Comparison of ENCODE assay signal across 8 cellular contexts in genomic region chr17:17819561-17819995, GRCh38. TPM values are rescaled to one million over a fixed set of nuclear protein-coding genes. Genes with fewer than 3 reads are reported as not detected.
DNase-seq lines count a peak whose midpoint lies in the region; ATAC-seq and TF ChIP-seq lines count a peak whose summit lies in the region.

No MANE protein-coding gene starts in this region.

- no peaks in the 10 kb centered on the region for H3K9me2 ChIP-seq in GM23338 (ENCODE audit: insufficient read depth)

- no peak overlapping the region for H3K4me2 ChIP-seq in GM23338
- H3K4me2 ChIP-seq in smooth muscle cell: no peak overlapping the region

- H3K9ac ChIP-seq in NT2/D1 (ENCODE audit: insufficient read length, low read depth) (peak overlapping the region; percentile 17), smooth muscle cell (ENCODE audit: low read depth) (no peak overlapping the region)

- H3K4me1 Mint-ChIP-seq in GM23338: peaks cover 61% of the 10 kb centered on the region
- peaks cover 58% of the 10 kb centered on the region for H3K4me1 Mint-ChIP-seq in activated T-cell treated with anti-CD3 and anti-CD28 coated beads, Interleukin-2, amount 50 U/mL, for 72 hours (ENCODE audit: low read depth)

- no peaks in the 10 kb centered on the region; the same call in 2 of the 3 replicates for H3K9me3 Mint-ChIP-seq in GM23338
- H3K9me3 Mint-ChIP-seq in activated T-cell treated with anti-CD3 and anti-CD28 coated beads, Interleukin-2, amount 50 U/mL, for 72 hours: no peaks in the 10 kb centered on the region

- no peak overlapping the region for H3K27ac Mint-ChIP-seq in GM23338
- peak overlapping the region; percentile 51 for H3K27ac Mint-ChIP-seq in activated T-cell treated with anti-CD3 and anti-CD28 coated beads, Interleukin-2, amount 50 U/mL, for 72 hours

- peaks cover 53% of the 10 kb centered on the region for H3K36me3 Mint-ChIP-seq in GM23338 (ENCODE audit: low read depth)
- H3K36me3 Mint-ChIP-seq in activated T-cell treated with anti-CD3 and anti-CD28 coated beads, Interleukin-2, amount 50 U/mL, for 72 hours (ENCODE audit: insufficient read depth in 2 of 2): peaks cover 14 to 26% of the 10 kb centered on the region in 2 donors

- H3K9me3 ChIP-seq in NT2/D1 (ENCODE audit: insufficient read depth, low read length) (no peaks in the 10 kb centered on the region), smooth muscle cell (replicated peaks; ENCODE audit: low read depth) (no peaks in the 10 kb centered on the region)

- no peak for TF ChIP-seq CTCF in GM23338 (conservative IDR thresholded peaks at IDR 0.05; ENCODE audit: low read depth in 2 of 2)
- TF ChIP-seq CTCF in fibroblast of the aortic adventitia (IDR thresholded peaks at IDR 0.05; ENCODE audit: insufficient read depth, low read length): no peak
- no peak for TF ChIP-seq CTCF in smooth muscle cell (IDR thresholded peaks at IDR 0.05; ENCODE audit: borderline replicate concordance, insufficient read depth, poor library complexity, severe bottlenecking)

- H3F3A ChIP-seq in GM23338 (replicated peaks; ENCODE audit: low read depth) (peaks cover 14% of the 10 kb centered on the region), smooth muscle cell (ENCODE audit: low read depth) (peaks cover 6% of the 10 kb centered on the region)

- H3K4me3 Mint-ChIP-seq in GM23338: no peak overlapping the region; the same call in 2 of the 3 replicates
- H3K4me3 Mint-ChIP-seq in activated T-cell treated with anti-CD3 and anti-CD28 coated beads, Interleukin-2, amount 50 U/mL, for 72 hours: peak overlapping the region; percentile 76 to 84

- 78% methylated on average over 12 of the region's 12 CpGs for WGBS in smooth muscle cell (ENCODE audit: low lambda C conversion rate)

- H3K4me3 ChIP-seq in GM23338: no peak overlapping the region
- H3K4me3 ChIP-seq in NT2/D1 (ENCODE audit: insufficient read length, low read depth): no peak overlapping the region
- H3K4me3 ChIP-seq in fibroblast of the aortic adventitia (ENCODE audit: low read depth, low read length): no peak overlapping the region
- no peak overlapping the region for H3K4me3 ChIP-seq in smooth muscle cell

- H2AFZ ChIP-seq in GM23338: no peak overlapping the region
- no peak overlapping the region for H2AFZ ChIP-seq in smooth muscle cell (ENCODE audit: low read depth)

- H3K27ac ChIP-seq in GM23338 (ENCODE audit: low read depth) (no peak overlapping the region), smooth muscle cell (ENCODE audit: low read depth) (no peak overlapping the region)

- peaks cover 36% of the 10 kb centered on the region for H3K79me2 ChIP-seq in GM23338 (replicated peaks; ENCODE audit: insufficient read depth)
- peaks cover 41% of the 10 kb centered on the region for H3K79me2 ChIP-seq in smooth muscle cell (ENCODE audit: low read depth)

- H3K27me3 ChIP-seq in GM23338 (ENCODE audit: insufficient read depth): no peaks in the 10 kb centered on the region
- no peaks in the 10 kb centered on the region for H3K27me3 ChIP-seq in NT2/D1 (ENCODE audit: insufficient read depth, insufficient read length)
- no peaks in the 10 kb centered on the region for H3K27me3 ChIP-seq in smooth muscle cell (ENCODE audit: low read depth)

- H4K20me1 ChIP-seq in GM23338 (replicated peaks; ENCODE audit: insufficient read depth) (peaks cover 49% of the 10 kb centered on the region), smooth muscle cell (ENCODE audit: low read depth) (peaks cover 58% of the 10 kb centered on the region)

- DNase-seq in EL (peak; percentile 91), GM23338 (ENCODE audit: low spot score) (peak; percentile 38), NT2/D1 (ENCODE audit: low read depth, low spot score) (no peak), fibroblast of the aortic adventitia (ENCODE audit: low read depth) (peak; percentile 81), smooth muscle cell (lab: John Stamatoyannopoulos, UW; ENCODE audit: unreplicated experiment) (peak; percentile 20), NCI-H774 (lab: John Stamatoyannopoulos, UW) (no peak), NCI-H1092 (lab: John Stamatoyannopoulos, UW) (no peak)
- DNase-seq in activated T-cell treated with anti-CD3 and anti-CD28 coated beads, Interleukin-2, amount 50 U/mL, for 72 hours: peak; percentile 90 to 92

- H3K27me3 Mint-ChIP-seq in GM23338 (ENCODE audit: insufficient read depth, low read depth, poor library complexity): peaks cover 21% of the 10 kb centered on the region
- H3K27me3 Mint-ChIP-seq in activated T-cell treated with anti-CD3 and anti-CD28 coated beads, Interleukin-2, amount 50 U/mL, for 72 hours (ENCODE audit: low read depth): no peaks in the 10 kb centered on the region

- peaks cover 26% of the 10 kb centered on the region for H3K4me1 ChIP-seq in GM23338 (ENCODE audit: insufficient read depth)
- peaks cover 48% of the 10 kb centered on the region for H3K4me1 ChIP-seq in NT2/D1 (ENCODE audit: insufficient read depth, insufficient read length)
- H3K4me1 ChIP-seq in smooth muscle cell (ENCODE audit: low read depth): peaks cover 30% of the 10 kb centered on the region

- peaks cover 5% of the 10 kb centered on the region; the same call in 1 of the 2 replicates for H3K36me3 ChIP-seq in GM23338 (ENCODE audit: insufficient read depth)
- peaks cover 60% of the 10 kb centered on the region for H3K36me3 ChIP-seq in NT2/D1 (ENCODE audit: insufficient read depth, insufficient read length, low read length)
- no peaks in the 10 kb centered on the region for H3K36me3 ChIP-seq in smooth muscle cell (ENCODE audit: low read depth)

- ATAC-seq in GM23338: no peak; the same call in 2 of the 3 replicates
- ATAC-seq in activated T-cell treated with anti-CD3 and anti-CD28 coated beads, Interleukin-2, amount 50 U/mL, for 72 hours (replicated peaks in 1 of 2): peak; percentile 77 to 80

TF ChIP-seq in GM23338, 12 proteins besides CTCF, POLR2A, EP300 and RAD21:
- TF ChIP-seq CREB1 (CRISPR knock-in tag; IDR thresholded peaks at IDR 0.05; ENCODE audit: low read depth): no peak

RNA-seq across cellular contexts. Expression of gene SREBF1, which starts 17.2 kb away (rescaled TPM):
- total RNA-seq in GM23338 (2014; rRNA removed; shearing (Covaris generic)): 77.7 and 85.3 TPM in 2 replicates
- 39.6 and 43.7 TPM in 2 replicates for polyA plus RNA-seq in GM23338 (2016; fragmentation: Nextera tagmentation; extraction: Ambion mirVana)
- total RNA-seq in activated T-cell treated with anti-CD3 and anti-CD28 coated beads, Interleukin-2, amount 50 U/mL, for 72 hours: 100 to 1,000 TPM; 192 to 209 TPM
- 48.7 and 82.1 TPM in 2 replicates for total RNA-seq in fibroblast of the aortic adventitia (ENCODE audit: low replicate concordance)
- total RNA-seq in smooth muscle cell: 23.5 and 25.9 TPM in 2 replicates
- polyA plus RNA-seq in smooth muscle cell: 45.4 and 53.5 TPM in 2 replicates

Comparison
In these comparisons a context has a peak if more than half of its experiments do, and no peak if none do; other contexts are left out.
1. DNase-seq: peak in EL (single experiment), GM23338 (single experiment), activated T-cell treated with anti-CD3 and anti-CD28 coated beads, Interleukin-2, amount 50 U/mL, for 72 hours (2 of 2), fibroblast of the aortic adventitia (single experiment) and smooth muscle cell (single experiment); none in NT2/D1 (single experiment), NCI-H774 (single experiment) and NCI-H1092 (single experiment).